Comparison of ENCODE assay signal across 9 cellular contexts in the genomic region with DNA sequence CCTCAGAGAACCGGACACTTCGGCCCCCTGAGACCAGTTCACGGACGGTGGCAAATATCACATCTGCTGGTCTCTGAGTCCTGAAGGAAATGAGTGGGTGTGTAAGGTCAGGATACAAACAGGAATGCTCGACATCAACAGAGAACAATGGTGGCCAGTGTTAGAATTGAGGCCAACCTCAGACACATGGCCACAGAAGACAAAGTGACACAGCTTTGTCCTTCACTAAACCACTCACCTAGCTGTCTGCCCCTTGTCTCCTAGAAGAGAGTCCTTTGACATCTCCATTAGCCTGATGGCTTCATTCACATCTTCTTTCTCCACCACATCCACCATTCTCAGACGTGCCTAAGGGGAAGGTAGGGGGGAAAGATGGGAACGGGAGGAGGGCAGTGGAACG. TPM values are rescaled to one million over a fixed set of nuclear protein-coding genes. Genes with fewer than 3 reads are reported as not detected.
A peak's percentile ranks its signal among the peaks of the same experiment; 100 is the strongest.
DNase-seq lines count a peak whose midpoint lies in the region; ATAC-seq and TF ChIP-seq lines count a peak whose summit lies in the region.
"Had no signal": no experiment of that assay in that cellular context is flagged by ENCODE, and none has a peak within 500 bp of the region (broad histone marks: within the 10 kb centered on the region; RNA-seq: fewer than 3 reads in every experiment).

No MANE protein-coding gene starts in this region.

- intact Hi-C loops in Panc1 (cut with micrococcal nuclease; ENCODE audit: unreplicated experiment): no loop called here

- H3K4me2 ChIP-seq in neuronal stem cell (ENCODE audit: insufficient read depth, low read length, poor library complexity, severe bottlenecking): no peak overlapping the region

- TF ChIP-seq POLR2A in GM18505 (IDR thresholded peaks at IDR 0.05; ENCODE audit: borderline replicate concordance, extremely low read depth, insufficient read depth, insufficient read length): no peak

- no CpG with 5 or more reads among the region's 8 CpGs for WGBS in neuronal stem cell (ENCODE audit: extremely low coverage in 2 of 2, insufficient read length in 2 of 2, insufficient replicate concordance in 1 of 2), 2 donors

- no peak overlapping the region for H3K18ac ChIP-seq in neuronal stem cell (ENCODE audit: low read length)

- H3K4me3 ChIP-seq in Panc1 (ENCODE audit: low read depth in 2 of 2, low read length in 2 of 2) (no peak overlapping the region), neuronal stem cell (ENCODE audit: low read length in 2 of 2) (no peak overlapping the region)
- H3K4me3 ChIP-seq: thoracic aorta had no signal

- no peak overlapping the region for H3K14ac ChIP-seq in neuronal stem cell (ENCODE audit: low read length)

- no peak overlapping the region for H2BK5ac ChIP-seq in neuronal stem cell (ENCODE audit: low read length)

- H2AK5ac ChIP-seq in neuronal stem cell (ENCODE audit: low read depth, low read length): no peak overlapping the region

- peaks cover 7% of the 10 kb centered on the region for H3K79me1 ChIP-seq in neuronal stem cell (ENCODE audit: low read depth, low read length)

- H3K27ac ChIP-seq in Panc1 (ENCODE audit: low read length) (peak overlapping the region; percentile 52; the same call in 1 of the 2 replicates), neuronal stem cell (replicated peaks; ENCODE audit: low read length) (peak overlapping the region; percentile 27)
- H3K27ac ChIP-seq: thoracic aorta had no signal

- no peak overlapping the region for H2BK15ac ChIP-seq in neuronal stem cell (ENCODE audit: low read length)

- no peak overlapping the region for H2BK120ac ChIP-seq in neuronal stem cell (ENCODE audit: low read depth, low read length)

- no peak overlapping the region for H4K8ac ChIP-seq in neuronal stem cell (ENCODE audit: low read depth, low read length)

- H3K4ac ChIP-seq in neuronal stem cell (ENCODE audit: low read length): no peak overlapping the region

- POLR2A ChIA-PET in Panc1 (lab: Charles Lee): no interaction called here

- CTCF ChIA-PET in Panc1 (lab: Charles Lee): no interaction called here

- H3K27me3 ChIP-seq in Panc1 (ENCODE audit: control insufficient read depth, insufficient read depth, low read length) (no peaks in the 10 kb centered on the region), neuronal stem cell (ENCODE audit: control insufficient read depth in 3 of 3, insufficient read depth in 3 of 3, low read depth in 1 of 3, low read length in 3 of 3) (no peaks in the 10 kb centered on the region)

- no peak overlapping the region for H3K9ac ChIP-seq in neuronal stem cell (ENCODE audit: low read depth, low read length, poor library complexity)

- TF ChIP-seq CTCF in Panc1 (IDR thresholded peaks at IDR 0.05): no peak

- peaks cover 37% of the 10 kb centered on the region for H3K36me3 ChIP-seq in Panc1 (ENCODE audit: control insufficient read depth, insufficient read depth, low read length)
- peaks cover 65 to 79% of the 10 kb centered on the region in 2 donors for H3K36me3 ChIP-seq in neuronal stem cell (replicated peaks in 1 of 2; ENCODE audit: control insufficient read depth in 2 of 2, insufficient read depth in 2 of 2, low read length in 2 of 2)

- H2AFZ ChIP-seq in neuronal stem cell (ENCODE audit: low read length): no peak overlapping the region

- H3K4me1 ChIP-seq in Panc1 (ENCODE audit: control insufficient read depth, insufficient read depth, low read length) (peaks cover 25% of the 10 kb centered on the region), neuronal stem cell (ENCODE audit: control insufficient read depth in 2 of 2, insufficient read depth in 1 of 2, low read depth in 1 of 2, low read length in 2 of 2) (peaks cover 0 to 5% of the 10 kb centered on the region in 2 donors)

- no peak overlapping the region for H4K91ac ChIP-seq in neuronal stem cell (ENCODE audit: low read depth, low read length, poor library complexity)

- ATAC-seq in Panc1 (peak; percentile 7; the same call in 1 of the 2 replicates), GM18505 (IDR thresholded peaks at IDR 0.05; ENCODE audit: unreplicated experiment) (no peak)

- in situ Hi-C loops in Panc1 (cut with HindIII; ENCODE audit: low pct_unique_long_range_greater_than_20kb, low sequenced_read_pairs): no loop called here

- BruUV-seq in Panc1 (replicated peaks; lab: Mats Ljungman, UMichigan): TSS peak; percentile 57

- no peak overlapping the region for H2BK12ac ChIP-seq in neuronal stem cell (ENCODE audit: low read length)

- DNase-seq in Panc1 (ENCODE audit: low read depth, low spot score) (no peak), neuronal stem cell (ENCODE audit: low spot score) (no peak)
- no peak for DNase-seq in stimulated activated naive CD4-positive, alpha-beta T cell treated with Interleukin-2 at 50 U/mL for 16 hours (lab: John Stamatoyannopoulos, UW)
- DNase-seq: kidney glomerular epithelial cell; NCI-H1436 treated with DMSO at 0.1 percent for 48 hours; stimulated activated CD4-positive, alpha-beta T cell treated with anti-CD3 and anti-CD28 coated beads, Interleukin-2, amount 100 ng/mL, for 48 hours; T-helper 9 cell had no signal

- no peak overlapping the region for H3K23ac ChIP-seq in neuronal stem cell (ENCODE audit: low read depth, low read length, poor library complexity)

- H3K9me3 ChIP-seq in Panc1 (ENCODE audit: control insufficient read depth, insufficient read depth, low read depth, low read length): no peaks in the 10 kb centered on the region
- H3K9me3 ChIP-seq in neuronal stem cell (replicated peaks in 1 of 2; ENCODE audit: control insufficient read depth in 2 of 2, insufficient read depth in 1 of 2, low read depth in 1 of 2, low read length in 2 of 2): no peaks in the 10 kb centered on the region
- H3K9me3 ChIP-seq: thoracic aorta had no signal

RNA-seq across cellular contexts. Expression of a gene that starts 4.3 kb away (rescaled TPM):
- total RNA-seq in Panc1 (2021; ENCODE audit: unreplicated experiment): 182 TPM
- 323 TPM for polyA plus RNA-seq in Panc1 (2012; ENCODE audit: insufficient read length)
- polyA plus RNA-seq in neuronal stem cell (2013, experiment 1 of 2): 104 TPM
- 102 TPM for polyA plus RNA-seq in neuronal stem cell (2013, experiment 2 of 2)

RNA-seq across cellular contexts. Expression of a gene that starts 8.1 kb away (rescaled TPM):
- total RNA-seq in Panc1 (2021; ENCODE audit: unreplicated experiment): 258 TPM
- 204 TPM for polyA plus RNA-seq in Panc1 (2012; ENCODE audit: insufficient read length)
- 218 TPM for polyA plus RNA-seq in neuronal stem cell (2013, experiment 1 of 2)
- 219 TPM for polyA plus RNA-seq in neuronal stem cell (2013, experiment 2 of 2)

RNA-seq across cellular contexts. Expression of a gene that starts 8.4 kb away (rescaled TPM):
- total RNA-seq in Panc1 (2021; ENCODE audit: unreplicated experiment): 42.6 TPM
- 48.0 TPM for polyA plus RNA-seq in Panc1 (2012; ENCODE audit: insufficient read length)
- 10.7 TPM for polyA plus RNA-seq in neuronal stem cell (2013, experiment 1 of 2)
- polyA plus RNA-seq in neuronal stem cell (2013, experiment 2 of 2): 10.2 TPM

RNA-seq across cellular contexts. Expression of a gene that starts 11.5 kb away (rescaled TPM):
- total RNA-seq in Panc1 (2021; ENCODE audit: unreplicated experiment): 32.9 TPM
- 22.0 TPM for polyA plus RNA-seq in Panc1 (2012; ENCODE audit: insufficient read length)
- 57.7 TPM for polyA plus RNA-seq in neuronal stem cell (2013, experiment 1 of 2)
- polyA plus RNA-seq in neuronal stem cell (2013, experiment 2 of 2): 59.6 TPM

RNA-seq across cellular contexts. Expression of a gene that starts 26.1 kb away (rescaled TPM):
- total RNA-seq in Panc1 (2021; ENCODE audit: unreplicated experiment): 92.3 TPM
- polyA plus RNA-seq in Panc1 (2012; ENCODE audit: insufficient read length): 100 TPM
- polyA plus RNA-seq in neuronal stem cell (2013, experiment 1 of 2): 77.7 TPM
- 76.6 TPM for polyA plus RNA-seq in neuronal stem cell (2013, experiment 2 of 2)
